In the genomic region with DNA sequence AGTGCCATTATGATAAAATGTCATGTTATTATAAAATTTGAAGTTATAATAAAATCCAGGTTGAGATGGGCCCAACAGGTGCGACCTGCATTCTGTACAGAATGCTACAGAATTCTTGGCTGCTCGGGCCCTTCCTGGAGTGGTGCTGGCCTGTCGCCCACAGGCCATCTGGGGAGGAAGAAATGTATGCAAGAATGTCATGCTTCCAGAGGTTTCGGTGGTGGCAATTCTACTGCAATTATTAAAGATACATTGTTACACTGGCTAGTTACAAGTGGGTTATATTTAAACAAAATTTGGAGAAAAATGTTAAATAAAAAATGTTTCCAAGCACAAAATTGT, we compare ENCODE assay signal across 19 cellular contexts.
"Had no signal": no experiment of that assay in that cellular context is flagged by ENCODE, and none has a peak within 500 bp of the region (broad histone marks: within the 10 kb centered on the region; RNA-seq: fewer than 3 reads in every experiment).

No MANE protein-coding gene starts in this region.

- H3K27me3 Mint-ChIP-seq: progenitor cell of endocrine pancreas had no signal

- DNase-seq: cortex of kidney; effector memory CD4-positive, alpha-beta T cell; foreskin keratinocyte; immature natural killer cell; kidney; left cardiac atrium; left ventricle myocardium superior; mesenchymal stem cell; midbrain; nucleus accumbens; pancreas; right cardiac atrium; small intestine; stimulated activated CD4-positive, alpha-beta T cell treated with anti-CD3 and anti-CD28 coated beads, Interleukin-2, amount 100 ng/mL, for 48 hours; stimulated activated naive CD8-positive, alpha-beta T cell treated with anti-CD3 and anti-CD28 coated beads, Interleukin-15, Interleukin-2, amounts not matched to agents 100 U/mL and 50 U/mL, for 24 hours; tibial artery had no signal

- H3K27ac Mint-ChIP-seq: immature natural killer cell; natural killer cell treated with Interleukin-12 subunit alpha and Interleukin-12 subunit beta and Interleukin-15 and Interleukin-18, amount 100 ng/mL, for 72 hours; neural progenitor cell; progenitor cell of endocrine pancreas had no signal

- H3K4me3 Mint-ChIP-seq: immature natural killer cell; natural killer cell treated with Interleukin-12 subunit alpha and Interleukin-12 subunit beta and Interleukin-15 and Interleukin-18, amount 100 ng/mL, for 72 hours; neural progenitor cell had no signal

- ATAC-seq: foreskin keratinocyte; left cardiac atrium; left ventricle myocardium superior; natural killer cell treated with Interleukin-12 subunit alpha and Interleukin-12 subunit beta and Interleukin-15 and Interleukin-18, amount 100 ng/mL, for 72 hours; pancreas; right cardiac atrium; stimulated activated naive CD8-positive, alpha-beta T cell treated with anti-CD3 and anti-CD28 coated beads, Interleukin-15, Interleukin-2, amounts not matched to agents 100 U/mL and 50 U/mL, for 24 hours had no signal

- H3K9me3 Mint-ChIP-seq: natural killer cell treated with Interleukin-12 subunit alpha and Interleukin-12 subunit beta and Interleukin-15 and Interleukin-18, amount 100 ng/mL, for 72 hours had no signal
